23 cellular contexts compared by ENCODE assay signal in the genomic region with DNA sequence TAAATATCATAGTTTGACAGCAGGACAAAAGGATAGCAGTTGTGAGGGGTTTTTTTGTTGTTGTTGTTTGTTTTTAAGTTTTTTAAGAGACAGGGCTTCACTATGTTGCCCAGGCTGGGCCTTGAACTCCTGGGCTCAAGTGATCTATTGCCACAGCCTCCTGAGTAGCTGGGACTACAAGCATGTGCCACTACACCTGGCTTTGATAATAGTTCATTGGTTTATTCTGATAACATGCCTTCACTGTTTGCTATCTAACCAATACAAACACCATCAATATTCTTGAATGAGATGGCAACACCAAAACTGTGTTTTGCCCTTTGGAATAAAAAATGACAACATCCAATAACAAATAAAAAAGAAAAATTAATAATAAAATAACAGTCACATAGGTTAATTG. TPM values are rescaled to one million over a fixed set of nuclear protein-coding genes. Genes with fewer than 3 reads are reported as not detected.
"Had no signal": no experiment of that assay in that cellular context is flagged by ENCODE, and none has a peak within 500 bp of the region (broad histone marks: within the 10 kb centered on the region; RNA-seq: fewer than 3 reads in every experiment).

No MANE protein-coding gene starts in this region.

- H3K4me1 Mint-ChIP-seq: activated naive CD4-positive, alpha-beta T cell treated with anti-CD3 and anti-CD28 coated beads, Interleukin-2, amount 10 ng/mL, durations not matched to agents 7 days and 5 days; activated naive CD8-positive, alpha-beta T cell treated with anti-CD3 and anti-CD28 coated beads for 36 hours had no signal

- H3K9me3 ChIP-seq: SK-N-SH had no signal

- DNase-seq: activated CD4-positive, CD25-positive, alpha-beta regulatory T cell; activated CD8-positive, alpha-beta memory T cell treated with anti-CD3 and anti-CD28 coated beads, Interleukin-2, amount 50 U/mL, for 4 hours; activated CD8-positive, alpha-beta T cell treated with anti-CD3 and anti-CD28 coated beads for 36 hours; activated gamma-delta T cell treated with Interleukin-2 at 50 U/mL for 16 hours; activated naive CD4-positive, alpha-beta T cell treated with anti-CD3 and anti-CD28 coated beads, Interleukin-2, amount 10 ng/mL, durations not matched to agents 7 days and 5 days; activated naive CD8-positive, alpha-beta T cell treated with anti-CD3 and anti-CD28 coated beads for 36 hours; activated T-cell treated with anti-CD3 and anti-CD28 coated beads, Interleukin-2, amount 50 U/mL, for 72 hours; brain microvascular endothelial cell; KBM-7; NCI-H1092; NCI-H1694 treated with DMSO at 0.1 percent for 48 hours; NCI-H2029 treated with DMSO at 0.1 percent for 48 hours; NCI-H345; NCI-H510A; NCI-H526 treated with DMSO at 0.1 percent for 48 hours; RPMI8226; SK-N-SH; T-helper 1 cell had no signal

- H3K9me3 Mint-ChIP-seq: activated CD8-positive, alpha-beta T cell treated with anti-CD3 and anti-CD28 coated beads for 36 hours; activated naive CD4-positive, alpha-beta T cell treated with anti-CD3 and anti-CD28 coated beads, Interleukin-2, amount 10 ng/mL, durations not matched to agents 7 days and 5 days; activated naive CD8-positive, alpha-beta T cell treated with anti-CD3 and anti-CD28 coated beads for 36 hours; activated T-cell treated with anti-CD3 and anti-CD28 coated beads, Interleukin-2, amount 50 U/mL, for 72 hours; activated T-helper 2 cell treated with anti-CD3 and anti-CD28 coated beads, Interferon-gamma antibody, Interleukin-2, Interleukin-4, amounts not matched to agents 10 μg/mL and 5 μg/mL and 100 μg/mL, durations not matched to agents 14 hours and 24 hours and 36 hours had no signal

- H3K27me3 ChIP-seq: brain microvascular endothelial cell had no signal

- H3K4me2 ChIP-seq: SK-N-SH had no signal

- H3K27me3 Mint-ChIP-seq: activated CD8-positive, alpha-beta T cell treated with anti-CD3 and anti-CD28 coated beads for 36 hours; activated naive CD4-positive, alpha-beta T cell treated with anti-CD3 and anti-CD28 coated beads, Interleukin-2, amount 10 ng/mL, durations not matched to agents 7 days and 5 days; activated naive CD8-positive, alpha-beta T cell treated with anti-CD3 and anti-CD28 coated beads for 36 hours had no signal

- H3K27ac ChIP-seq: brain microvascular endothelial cell, VCaP had no signal

- ATAC-seq: activated CD8-positive, alpha-beta T cell treated with anti-CD3 and anti-CD28 coated beads for 36 hours; activated T-cell treated with anti-CD3 and anti-CD28 coated beads, Interleukin-2, amount 50 U/mL, for 72 hours; Panc1; Right ventricle myocardium inferior had no signal

- H3K36me3 ChIP-seq: brain microvascular endothelial cell had no signal

- H3K4me3 Mint-ChIP-seq: activated CD8-positive, alpha-beta T cell treated with anti-CD3 and anti-CD28 coated beads for 36 hours; activated naive CD4-positive, alpha-beta T cell treated with anti-CD3 and anti-CD28 coated beads, Interleukin-2, amount 10 ng/mL, durations not matched to agents 7 days and 5 days; activated naive CD8-positive, alpha-beta T cell treated with anti-CD3 and anti-CD28 coated beads for 36 hours; activated T-cell treated with anti-CD3 and anti-CD28 coated beads, Interleukin-2, amount 50 U/mL, for 72 hours had no signal

- H3K27ac Mint-ChIP-seq: activated CD8-positive, alpha-beta T cell treated with anti-CD3 and anti-CD28 coated beads for 36 hours; activated naive CD4-positive, alpha-beta T cell treated with anti-CD3 and anti-CD28 coated beads, Interleukin-2, amount 10 ng/mL, durations not matched to agents 7 days and 5 days; activated naive CD8-positive, alpha-beta T cell treated with anti-CD3 and anti-CD28 coated beads for 36 hours; activated T-cell treated with anti-CD3 and anti-CD28 coated beads, Interleukin-2, amount 50 U/mL, for 72 hours; activated T-helper 2 cell treated with anti-CD3 and anti-CD28 coated beads, Interferon-gamma antibody, Interleukin-2, Interleukin-4, amounts not matched to agents 10 μg/mL and 5 μg/mL and 100 μg/mL, durations not matched to agents 14 hours and 24 hours and 36 hours had no signal

- H3K9me2 ChIP-seq: SK-N-SH had no signal

- H3K9ac ChIP-seq: SK-N-SH had no signal

- H3K36me3 Mint-ChIP-seq: activated naive CD4-positive, alpha-beta T cell treated with anti-CD3 and anti-CD28 coated beads, Interleukin-2, amount 10 ng/mL, durations not matched to agents 7 days and 5 days; activated naive CD8-positive, alpha-beta T cell treated with anti-CD3 and anti-CD28 coated beads for 36 hours had no signal

RNA-seq across cellular contexts. Expression of gene FAM184A, which starts 41.2 kb away (rescaled TPM):
- total RNA-seq: OCI-LY7 had no signal
